ENCODE assay signal across 16 cellular contexts in the genomic region with DNA sequence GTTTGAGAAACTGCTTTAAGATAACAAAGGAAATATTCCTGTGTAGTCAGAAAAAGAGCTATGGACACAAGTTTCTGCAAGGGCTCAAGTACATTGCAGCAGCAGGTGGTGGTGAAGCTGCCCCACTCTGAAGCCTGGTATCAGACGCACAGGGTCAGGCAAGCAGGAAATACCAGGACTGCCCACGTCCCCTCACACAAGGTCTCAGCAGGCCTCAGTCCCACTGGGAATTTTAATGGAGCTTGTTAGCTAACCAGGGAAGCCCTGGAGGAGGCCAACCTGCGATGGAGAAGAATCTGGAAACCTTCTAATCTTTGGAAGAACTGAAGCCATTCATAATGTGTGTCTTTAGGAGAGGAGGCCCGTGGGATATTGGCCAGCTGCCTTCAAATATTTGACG.
DNase-seq lines count a peak whose midpoint lies in the region; ATAC-seq and TF ChIP-seq lines count a peak whose summit lies in the region.
"Had no signal": no experiment of that assay in that cellular context is flagged by ENCODE, and none has a peak within 500 bp of the region (broad histone marks: within the 10 kb centered on the region; RNA-seq: fewer than 3 reads in every experiment).

No MANE protein-coding gene starts in this region.

- H3K36me3 ChIP-seq in esophagus muscularis mucosa (no peaks in the 10 kb centered on the region), thoracic aorta (no peaks in the 10 kb centered on the region), osteoblast (ENCODE audit: insufficient read depth, low read length) (no peaks in the 10 kb centered on the region)
- H3K36me3 ChIP-seq: BLaER1 had no signal

- H3K27ac Mint-ChIP-seq in activated T-cell treated with anti-CD3 and anti-CD28 coated beads, Interleukin-2, amount 50 U/mL, for 72 hours: peak overlapping the region; percentile 12
- no peak overlapping the region for H3K27ac Mint-ChIP-seq in activated CD4-positive, alpha-beta T cell treated with anti-CD3 and anti-CD28 coated beads, Interleukin-2, amount 10 ng/mL, durations not matched to agents 24 days and 14 days
- H3K27ac Mint-ChIP-seq: HFFc6 had no signal

- peaks cover 0 to 2% of the 10 kb centered on the region in 2 donors for H3K9me3 Mint-ChIP-seq in activated T-cell treated with anti-CD3 and anti-CD28 coated beads, Interleukin-2, amount 50 U/mL, for 72 hours
- no peaks in the 10 kb centered on the region for H3K9me3 Mint-ChIP-seq in activated CD4-positive, alpha-beta T cell treated with anti-CD3 and anti-CD28 coated beads, Interleukin-2, amount 10 ng/mL, durations not matched to agents 24 days and 14 days
- H3K9me3 Mint-ChIP-seq: HFFc6 had no signal

- TF ChIP-seq EP300 in esophagus muscularis mucosa (IDR thresholded peaks at IDR 0.05): no peak

- no peak overlapping the region for H3K4me2 ChIP-seq in osteoblast (ENCODE audit: insufficient read depth, low read length)
- H3K4me2 ChIP-seq: BLaER1 had no signal

- intact Hi-C loops in esophagus muscularis mucosa (cut with DNase I): loop anchor here (5.0 to 10.0 kb wide), 2 partner anchors 47 to 631 kb away; partner anchors contain the start of gene FHL2
- intact Hi-C loops in activated CD4-positive, alpha-beta T cell treated with anti-CD3 and anti-CD28 coated beads, Interleukin-2, amount 10 ng/mL, durations not matched to agents 24 days and 14 days (cut with micrococcal nuclease): no loop called here

- H3K4me3 ChIP-seq in esophagus muscularis mucosa (no peak overlapping the region), thoracic aorta (no peak overlapping the region), osteoblast (ENCODE audit: insufficient read depth, low read length) (no peak overlapping the region)
- H3K4me3 ChIP-seq: BLaER1 had no signal

- TF ChIP-seq POLR2A in esophagus muscularis mucosa (IDR thresholded peaks at IDR 0.05; ENCODE audit: low read depth): no peak

- ATAC-seq in activated T-cell treated with anti-CD3 and anti-CD28 coated beads, Interleukin-2, amount 50 U/mL, for 72 hours (replicated peaks in 1 of 2): no peak
- no peak for ATAC-seq in thoracic aorta (ENCODE audit: insufficient number of reproducible peaks, low FRiP score, low read depth)
- ATAC-seq: HepG2 had no signal

- H3K27me3 ChIP-seq in esophagus muscularis mucosa: no peaks in the 10 kb centered on the region
- no peaks in the 10 kb centered on the region for H3K27me3 ChIP-seq in thoracic aorta (replicated peaks; ENCODE audit: insufficient read depth)
- peaks cover 8% of the 10 kb centered on the region for H3K27me3 ChIP-seq in osteoblast (ENCODE audit: insufficient read depth, low read length)
- H3K27me3 ChIP-seq: BLaER1 had no signal

- H3K27ac ChIP-seq in esophagus muscularis mucosa (replicated peaks in 1 of 4) (peak overlapping the region in 2 of 4 donors; percentile 17 to 33), thoracic aorta (peak overlapping the region; percentile 10 to 21), osteoblast (ENCODE audit: low read depth, low read length) (no peak overlapping the region)
- H3K27ac ChIP-seq: 22Rv1, BLaER1 had no signal

- peaks cover 28% of the 10 kb centered on the region for H3K4me1 Mint-ChIP-seq in activated T-cell treated with anti-CD3 and anti-CD28 coated beads, Interleukin-2, amount 50 U/mL, for 72 hours (ENCODE audit: low read depth)
- H3K4me1 Mint-ChIP-seq in activated CD4-positive, alpha-beta T cell treated with anti-CD3 and anti-CD28 coated beads, Interleukin-2, amount 10 ng/mL, durations not matched to agents 24 days and 14 days: peaks cover 15% of the 10 kb centered on the region

- DNase-seq in activated T-cell treated with anti-CD3 and anti-CD28 coated beads, Interleukin-2, amount 50 U/mL, for 72 hours: no peak
- no peak for DNase-seq in activated T-cell treated with anti-CD3 and anti-CD28 coated beads, Interleukin-2, amount 50 U/mL, for 48 hours
- DNase-seq in SW480 (ENCODE audit: low spot score) (peak; percentile 69), esophagus muscularis mucosa (ENCODE audit: extremely low spot score) (peak; percentile 42), thoracic aorta (ENCODE audit: low spot score) (no peak), NCI-H1694 (lab: John Stamatoyannopoulos, UW) (no peak), osteoblast (ENCODE audit: insufficient read length, low spot score, missing footprints) (no peak)
- DNase-seq in activated CD4-positive, alpha-beta T cell treated with anti-CD3 and anti-CD28 coated beads, Interleukin-2, amount 10 ng/mL, durations not matched to agents 24 days and 14 days: no peak
- DNase-seq: AML-193, Calu3, DMS 273 treated with DMSO at 0.1 percent for 48 hours, HCEC 1CT, HFFc6 had no signal

- TF ChIP-seq CTCF in esophagus muscularis mucosa (IDR thresholded peaks at IDR 0.05) (no peak), thoracic aorta (IDR thresholded peaks at IDR 0.05) (no peak), osteoblast (IDR thresholded peaks at IDR 0.05; ENCODE audit: extremely low read depth, low read depth, low read length) (no peak)

- no peak overlapping the region for H2AFZ ChIP-seq in osteoblast (ENCODE audit: low read length)

- H3K9me3 ChIP-seq in esophagus muscularis mucosa (no peaks in the 10 kb centered on the region), thoracic aorta (no peaks in the 10 kb centered on the region), osteoblast (ENCODE audit: low read depth, low read length) (no peaks in the 10 kb centered on the region)
- H3K9me3 ChIP-seq: BLaER1 had no signal

- H3K79me2 ChIP-seq in osteoblast (ENCODE audit: insufficient read depth, low read length): no peaks in the 10 kb centered on the region

- 33% methylated on average over 5 of the region's 5 CpGs for WGBS in esophagus muscularis mucosa

- no peak overlapping the region for H3K4me3 Mint-ChIP-seq in activated T-cell treated with anti-CD3 and anti-CD28 coated beads, Interleukin-2, amount 50 U/mL, for 72 hours
- H3K4me3 Mint-ChIP-seq in activated CD4-positive, alpha-beta T cell treated with anti-CD3 and anti-CD28 coated beads, Interleukin-2, amount 10 ng/mL, durations not matched to agents 24 days and 14 days: no peak overlapping the region
- H3K4me3 Mint-ChIP-seq: HFFc6 had no signal

- peaks cover 26 to 47% (median 42%) of the 10 kb centered on the region in 4 donors for H3K4me1 ChIP-seq in esophagus muscularis mucosa
- peaks cover 9 to 45% of the 10 kb centered on the region in 2 donors for H3K4me1 ChIP-seq in thoracic aorta (ENCODE audit: control insufficient read depth in 1 of 2, low read depth in 2 of 2)
- peaks cover 10% of the 10 kb centered on the region for H3K4me1 ChIP-seq in osteoblast (ENCODE audit: insufficient read depth, low read length)
- H3K4me1 ChIP-seq: BLaER1 had no signal

- no peaks in the 10 kb centered on the region for H4K20me1 ChIP-seq in osteoblast (ENCODE audit: insufficient read depth, low read length)
- H4K20me1 ChIP-seq: BLaER1 had no signal

- H3K36me3 Mint-ChIP-seq in activated T-cell treated with anti-CD3 and anti-CD28 coated beads, Interleukin-2, amount 50 U/mL, for 72 hours (ENCODE audit: insufficient read depth in 2 of 2): no peaks in the 10 kb centered on the region
- no peaks in the 10 kb centered on the region for H3K36me3 Mint-ChIP-seq in activated CD4-positive, alpha-beta T cell treated with anti-CD3 and anti-CD28 coated beads, Interleukin-2, amount 10 ng/mL, durations not matched to agents 24 days and 14 days (ENCODE audit: low read depth)

- no peaks in the 10 kb centered on the region for H3K27me3 Mint-ChIP-seq in activated T-cell treated with anti-CD3 and anti-CD28 coated beads, Interleukin-2, amount 50 U/mL, for 72 hours (ENCODE audit: low read depth)
- peaks cover 2% of the 10 kb centered on the region for H3K27me3 Mint-ChIP-seq in activated CD4-positive, alpha-beta T cell treated with anti-CD3 and anti-CD28 coated beads, Interleukin-2, amount 10 ng/mL, durations not matched to agents 24 days and 14 days

Comparison
In these comparisons a context has a peak if more than half of its experiments do, and no peak if none do; other contexts are left out.
1. DNase-seq: peak in SW480 (single experiment) and esophagus muscularis mucosa (single experiment); none in activated T-cell treated with anti-CD3 and anti-CD28 coated beads, Interleukin-2, amount 50 U/mL, for 72 hours (0 of 2), activated T-cell treated with anti-CD3 and anti-CD28 coated beads, Interleukin-2, amount 50 U/mL, for 48 hours (0 of 2), thoracic aorta (single experiment), NCI-H1694 (single experiment), activated CD4-positive, alpha-beta T cell treated with anti-CD3 and anti-CD28 coated beads, Interleukin-2, amount 10 ng/mL, durations not matched to agents 24 days and 14 days (single experiment) and osteoblast (single experiment).